ENCODE assay signal across 22 cellular contexts in the genomic region with DNA sequence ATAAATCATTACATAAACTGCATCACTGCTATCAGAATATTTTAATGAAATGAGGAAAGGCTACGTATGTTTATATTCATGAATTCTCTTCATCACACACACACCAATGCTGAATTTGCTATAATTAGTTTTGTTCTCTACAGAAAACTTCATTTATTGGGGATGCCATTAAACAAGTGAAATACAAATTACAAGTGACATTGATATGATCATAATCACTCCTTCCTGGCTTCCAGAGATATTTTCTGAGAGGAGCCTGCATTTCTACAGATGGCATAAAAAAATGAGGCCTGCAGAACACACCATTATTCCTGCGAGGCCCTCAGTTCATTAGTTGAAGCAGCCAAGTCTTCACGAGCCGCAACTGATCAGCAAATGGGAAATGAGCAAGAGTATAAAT.
"Had no signal": no experiment of that assay in that cellular context is flagged by ENCODE, and none has a peak within 500 bp of the region (broad histone marks: within the 10 kb centered on the region; RNA-seq: fewer than 3 reads in every experiment).

No MANE protein-coding gene starts in this region.

- DNase-seq: dermis blood vessel endothelial cell; dorsolateral prefrontal cortex; effector CD4-positive, alpha-beta T cell; effector memory CD4-positive, alpha-beta T cell; foreskin keratinocyte; heart left ventricle; hypothalamus; immature natural killer cell; islet precursor cell; kidney; kidney glomerular epithelial cell; left colon; left lung; left ventricle myocardium superior; lower lobe of right lung; mesenchymal stem cell; midbrain; naive thymus-derived CD4-positive, alpha-beta T cell had no signal

- H3K4me1 ChIP-seq: foreskin keratinocyte, heart left ventricle, left lung, lower lobe of right lung had no signal

- H3K27me3 ChIP-seq: dorsolateral prefrontal cortex, esophagus muscularis mucosa, foreskin keratinocyte, gastroesophageal sphincter, heart left ventricle, hepatocyte, left lung had no signal

- H3K4me3 ChIP-seq: coronary artery, dorsolateral prefrontal cortex, esophagus muscularis mucosa, gastroesophageal sphincter, heart left ventricle, hepatocyte, left lung, lower lobe of right lung had no signal

- H3K27ac ChIP-seq: coronary artery, dorsolateral prefrontal cortex, esophagus muscularis mucosa, foreskin keratinocyte, gastroesophageal sphincter, heart left ventricle, hepatocyte, left lung, lower lobe of right lung had no signal

- H3K79me2 ChIP-seq: hepatocyte had no signal

- ATAC-seq: foreskin keratinocyte; gastroesophageal sphincter; heart left ventricle; left colon; left lung; left ventricle myocardium superior; lower lobe of right lung; naive thymus-derived CD4-positive, alpha-beta T cell had no signal

- H3K36me3 ChIP-seq: esophagus muscularis mucosa, gastroesophageal sphincter, heart left ventricle, left lung, lower lobe of right lung had no signal
